ENCODE assay signal across 17 cellular contexts in the genomic region with DNA sequence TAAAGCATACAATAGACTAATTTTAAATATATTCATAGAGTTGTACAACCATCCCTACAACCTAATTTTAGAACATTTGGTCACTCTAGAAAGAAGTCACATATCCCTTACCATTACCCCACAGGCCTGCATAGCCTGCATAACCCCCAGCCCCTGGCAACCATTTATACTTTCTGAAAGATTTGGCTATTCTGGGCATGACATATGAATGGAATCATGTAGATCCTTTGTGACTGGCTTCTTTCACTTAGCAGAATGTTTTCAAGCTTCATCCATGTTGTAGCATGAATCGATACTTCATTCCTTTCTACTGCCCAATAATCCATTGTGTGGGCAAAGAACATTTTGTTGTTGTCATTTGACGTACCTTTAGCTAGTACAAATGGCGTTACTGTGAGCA.
DNase-seq lines count a peak whose midpoint lies in the region; TF ChIP-seq lines count a peak whose summit lies in the region.
"Had no signal": no experiment of that assay in that cellular context is flagged by ENCODE, and none has a peak within 500 bp of the region (broad histone marks: within the 10 kb centered on the region; RNA-seq: fewer than 3 reads in every experiment).

No MANE protein-coding gene starts in this region.

- CTCF ChIA-PET in Calu3 (lab: Charles Lee): interaction anchor here (0.8 kb wide), 1 partner anchor 26 kb away, joined by 4 read pairs; no protein-coding TSS in a partner anchor

- peaks cover 34 to 97% (median 53%) of the 10 kb centered on the region in 3 donors for H3K4me1 ChIP-seq in esophagus squamous epithelium

- intact Hi-C loops in esophagus squamous epithelium (cut with DNase I): no loop called here
- intact Hi-C loops in Calu3 (cut with micrococcal nuclease; ENCODE audit: unreplicated experiment): no loop called here

- H3K4me3 Mint-ChIP-seq in nephron (peak overlapping the region in 1 of 3 experiments; percentile 29), type B pancreatic cell (peak overlapping the region; percentile 70), Calu3 (ENCODE audit: low read depth, unreplicated experiment) (no peak overlapping the region)
- H3K4me3 Mint-ChIP-seq: central memory CD8-positive, alpha-beta T cell; naive thymus-derived CD8-positive, alpha-beta T cell had no signal

- TF ChIP-seq POLR2A in esophagus squamous epithelium (IDR thresholded peaks at IDR 0.05): no peak

- H3K27ac ChIP-seq in VCaP (peak overlapping the region; percentile 67; the same call in 1 of the 2 replicates), esophagus squamous epithelium (peak overlapping the region; percentile 70 to 86 (median 82))
- H3K27ac ChIP-seq: BLaER1 had no signal

- H3K9me3 ChIP-seq in esophagus squamous epithelium: no peaks in the 10 kb centered on the region
- H3K9me3 ChIP-seq: BLaER1 had no signal

- peak overlapping the region; percentile 90 to 95 (median 95) for H3K27ac Mint-ChIP-seq in nephron
- peak overlapping the region; percentile 87 for H3K27ac Mint-ChIP-seq in type B pancreatic cell
- no peak overlapping the region for H3K27ac Mint-ChIP-seq in Calu3 (ENCODE audit: unreplicated experiment)
- H3K27ac Mint-ChIP-seq: naive thymus-derived CD8-positive, alpha-beta T cell had no signal

- DNase-seq in esophagus squamous epithelium (lab: John Stamatoyannopoulos, UW) (no peak), type B pancreatic cell (ENCODE audit: extremely low spot score, unreplicated experiment) (no peak), NCI-H345 (lab: John Stamatoyannopoulos, UW) (no peak), NCI-H526 (lab: John Stamatoyannopoulos, UW) (no peak), Calu3 (no peak)
- DNase-seq: activated naive CD4-positive, alpha-beta T cell treated with anti-CD3 and anti-CD28 coated beads, Interleukin-2, amount 50 U/mL, for 16 hours; DMS53; head of caudate nucleus; kidney glomerular epithelial cell; naive thymus-derived CD8-positive, alpha-beta T cell; NCI-H2081; NCI-H69; stimulated activated CD4-positive, alpha-beta T cell treated with anti-CD3 and anti-CD28 coated beads, Interleukin-2, amount 100 ng/mL, for 24 hours had no signal

- no peaks in the 10 kb centered on the region for H3K9me3 Mint-ChIP-seq in nephron
- no peaks in the 10 kb centered on the region for H3K9me3 Mint-ChIP-seq in type B pancreatic cell
- no peaks in the 10 kb centered on the region for H3K9me3 Mint-ChIP-seq in Calu3 (ENCODE audit: low read depth, unreplicated experiment)
- H3K9me3 Mint-ChIP-seq: central memory CD8-positive, alpha-beta T cell; naive thymus-derived CD8-positive, alpha-beta T cell had no signal

- peak overlapping the region in 1 of 4 donors; percentile 32 for H3K4me3 ChIP-seq in esophagus squamous epithelium
- H3K4me3 ChIP-seq: BLaER1 had no signal

- H3K4me1 Mint-ChIP-seq in nephron (peaks cover 79% of the 10 kb centered on the region), type B pancreatic cell (ENCODE audit: unreplicated experiment) (peaks cover 59% of the 10 kb centered on the region), Calu3 (ENCODE audit: low read depth, unreplicated experiment) (peaks cover 43% of the 10 kb centered on the region)

- BruUV-seq in Calu3 (replicated peaks; lab: Mats Ljungman, UMichigan): no TSS peak

- no peaks in the 10 kb centered on the region for H3K36me3 ChIP-seq in esophagus squamous epithelium
- H3K36me3 ChIP-seq: BLaER1 had no signal

- H3K27me3 Mint-ChIP-seq in nephron (ENCODE audit: low read depth): no peaks in the 10 kb centered on the region
- H3K27me3 Mint-ChIP-seq in type B pancreatic cell: no peaks in the 10 kb centered on the region
- H3K27me3 Mint-ChIP-seq in Calu3 (ENCODE audit: unreplicated experiment): no peaks in the 10 kb centered on the region
- H3K27me3 Mint-ChIP-seq: naive thymus-derived CD8-positive, alpha-beta T cell had no signal

- WGBS in esophagus squamous epithelium, 2 donors: 37 to 55% methylated on average over 3 of the region's 3 CpGs

- no peaks in the 10 kb centered on the region for H3K27me3 ChIP-seq in esophagus squamous epithelium
- H3K27me3 ChIP-seq: BLaER1 had no signal

- H3K36me3 Mint-ChIP-seq in nephron (ENCODE audit: low read depth) (no peaks in the 10 kb centered on the region), type B pancreatic cell (peaks cover 17% of the 10 kb centered on the region), Calu3 (ENCODE audit: insufficient read depth, unreplicated experiment) (no peaks in the 10 kb centered on the region)
- H3K36me3 Mint-ChIP-seq: naive thymus-derived CD8-positive, alpha-beta T cell had no signal

- TF ChIP-seq CTCF in VCaP (conservative IDR thresholded peaks at IDR 0.05): no peak
- TF ChIP-seq CTCF in esophagus squamous epithelium (IDR thresholded peaks at IDR 0.05): no peak
- TF ChIP-seq CTCF in nephron (IDR thresholded peaks at IDR 0.05; ENCODE audit: unreplicated experiment in 3 of 3): no peak
- TF ChIP-seq CTCF in type B pancreatic cell (conservative IDR thresholded peaks at IDR 0.05): no peak
- TF ChIP-seq CTCF in Calu3 (IDR thresholded peaks at IDR 0.05; ENCODE audit: unreplicated experiment): no peak
